Comparison of ENCODE assay signal across 1 cellular context in genomic region chr3:38459499-38460048, GRCh38.
TF ChIP-seq lines count a peak whose summit lies in the region.

No MANE protein-coding gene starts in this region.

TF ChIP-seq in GM23338, 12 proteins besides CTCF, POLR2A, EP300 and RAD21 (continued from another document):
- no peak for TF ChIP-seq ZNF462 (CRISPR knock-in tag; IDR thresholded peaks at IDR 0.05)
- TF ChIP-seq NANOG (IDR thresholded peaks at IDR 0.05; ENCODE audit: borderline replicate concordance): no peak
- TF ChIP-seq EZH2phosphoT487 (IDR thresholded peaks at IDR 0.05; ENCODE audit: unreplicated experiment): no peak
- TF ChIP-seq ZNF331 (CRISPR knock-in tag; IDR thresholded peaks at IDR 0.05; ENCODE audit: low read depth): no peak
- no peak for TF ChIP-seq POLR2AphosphoS5 (IDR thresholded peaks at IDR 0.05; ENCODE audit: low read depth)
